ENCODE assay signal across 12 cellular contexts in genomic region chr9:93459432-93459847, GRCh38. TPM values are rescaled to one million over a fixed set of nuclear protein-coding genes. Genes with fewer than 3 reads are reported as not detected.
DNase-seq lines count a peak whose midpoint lies in the region; ATAC-seq and TF ChIP-seq lines count a peak whose summit lies in the region.
"Had no signal": no experiment of that assay in that cellular context is flagged by ENCODE, and none has a peak within 500 bp of the region (broad histone marks: within the 10 kb centered on the region; RNA-seq: fewer than 3 reads in every experiment).

No MANE protein-coding gene starts in this region.

- no peaks in the 10 kb centered on the region for H3F3A ChIP-seq in Loucy (ENCODE audit: low read depth)

- H3K27ac Mint-ChIP-seq in central memory CD8-positive, alpha-beta T cell (ENCODE audit: low read depth), result peak overlapping the region; percentile 54

- ATAC-seq in central memory CD8-positive, alpha-beta T cell (replicated peaks; ENCODE audit: extremely low read depth, poor library complexity, severe bottlenecking), result no peak
- no peak for ATAC-seq in HG03139 (IDR thresholded peaks at IDR 0.05; ENCODE audit: unreplicated experiment)

- H3K18ac ChIP-seq in trophoblast cell (ENCODE audit: low read length), result no peak overlapping the region

- H4K12ac ChIP-seq in trophoblast cell (ENCODE audit: low read depth, low read length), result no peak overlapping the region

- no peak overlapping the region for H3K27ac ChIP-seq in trophoblast cell (ENCODE audit: low read depth, low read length)
- H3K27ac ChIP-seq in ascending aorta, result no peak overlapping the region

- no peak overlapping the region for H3K9ac ChIP-seq in Loucy (ENCODE audit: low read depth, low read length, poor library complexity, severe bottlenecking)
- no peak overlapping the region for H3K9ac ChIP-seq in trophoblast cell (ENCODE audit: low read length)

- intact Hi-C loops in ascending aorta (cut with DNase I), result loop anchor here (10.0 kb wide), 2 partner anchors 295 to 1345 kb away; partner anchors contain the start of gene SPTLC1

- no peak overlapping the region for H3K14ac ChIP-seq in trophoblast cell (ENCODE audit: low read length)

- H3K4me3 Mint-ChIP-seq in central memory CD8-positive, alpha-beta T cell, result no peak overlapping the region
- H3K4me3 Mint-ChIP-seq: H9 had no signal

- H3K4me3 ChIP-seq in Loucy (ENCODE audit: low read length, poor library complexity, severe bottlenecking) (no peak overlapping the region), trophoblast cell (ENCODE audit: low read depth, low read length) (no peak overlapping the region), ascending aorta (no peak overlapping the region)
- H3K4me3 ChIP-seq: MG63 had no signal

- peak overlapping the region; percentile 97 for H3K4me2 ChIP-seq in Loucy (ENCODE audit: low read depth, low read length, poor library complexity, severe bottlenecking)
- H3K4me2 ChIP-seq in trophoblast cell (ENCODE audit: low read length), result no peak overlapping the region

- H3K9me2 ChIP-seq in Loucy (replicated peaks; ENCODE audit: low read depth, low read length), result no peaks in the 10 kb centered on the region

- H3K27me3 ChIP-seq in Loucy (ENCODE audit: insufficient read depth, low read length, poor library complexity, severe bottlenecking) (no peaks in the 10 kb centered on the region), trophoblast cell (ENCODE audit: insufficient read depth, low read length) (no peaks in the 10 kb centered on the region), ascending aorta (no peaks in the 10 kb centered on the region)
- H3K27me3 ChIP-seq: MG63 had no signal

- H3K79me2 ChIP-seq in Loucy (ENCODE audit: insufficient read depth, low read length) (peaks cover 99% of the 10 kb centered on the region), trophoblast cell (ENCODE audit: control insufficient read depth, insufficient read depth, low read length, poor library complexity) (peaks cover 4% of the 10 kb centered on the region)

- no peaks in the 10 kb centered on the region for H3K9me3 Mint-ChIP-seq in central memory CD8-positive, alpha-beta T cell
- H3K9me3 Mint-ChIP-seq: H9 had no signal

- no peak overlapping the region for H2BK120ac ChIP-seq in trophoblast cell (ENCODE audit: insufficient read depth, low read length, poor library complexity)

- H3K4me1 ChIP-seq in Loucy (ENCODE audit: insufficient read depth, low read length, poor library complexity, severe bottlenecking), result peaks cover 78% of the 10 kb centered on the region
- peaks cover 0 to 2% of the 10 kb centered on the region in 2 experiments for H3K4me1 ChIP-seq in trophoblast cell (ENCODE audit: control insufficient read depth in 1 of 2, insufficient read depth in 2 of 2, low read length in 2 of 2)
- peaks cover 0 to 9% of the 10 kb centered on the region in 2 donors for H3K4me1 ChIP-seq in ascending aorta

- H3K23ac ChIP-seq in trophoblast cell (ENCODE audit: low read length), result no peak overlapping the region

- H3K79me1 ChIP-seq in trophoblast cell (ENCODE audit: low read length), result no peaks in the 10 kb centered on the region

- no peak overlapping the region for H4K8ac ChIP-seq in trophoblast cell (ENCODE audit: low read depth, low read length)

- H3K9me3 ChIP-seq in Loucy (ENCODE audit: insufficient read depth, low read depth, low read length) (no peaks in the 10 kb centered on the region), trophoblast cell (ENCODE audit: insufficient read depth, low read depth, low read length) (no peaks in the 10 kb centered on the region), ascending aorta (no peaks in the 10 kb centered on the region)
- H3K9me3 ChIP-seq: MG63 had no signal

- peaks cover 87% of the 10 kb centered on the region for H4K20me1 ChIP-seq in Loucy (ENCODE audit: insufficient read depth, low read length, poor library complexity, severe bottlenecking)

- H3K36me3 ChIP-seq in Loucy (ENCODE audit: insufficient read depth, low read length), result no peaks in the 10 kb centered on the region
- H3K36me3 ChIP-seq in trophoblast cell (ENCODE audit: control insufficient read depth in 1 of 2, insufficient read depth in 2 of 2, low read length in 2 of 2), result no peaks in the 10 kb centered on the region
- no peaks in the 10 kb centered on the region for H3K36me3 ChIP-seq in ascending aorta

- peak; percentile 7 for DNase-seq in NCI-H345 (lab: John Stamatoyannopoulos, UW)
- no peak for DNase-seq in NCI-H345 treated with DMSO at 0.1 percent for 48 hours (lab: John Stamatoyannopoulos, UW; ENCODE audit: unreplicated experiment)
- DNase-seq in central memory CD8-positive, alpha-beta T cell (ENCODE audit: low spot score in 2 of 2), result no peak
- DNase-seq in trophoblast cell, result no peak
- DNase-seq in stimulated activated CD4-positive, alpha-beta T cell treated with anti-CD3 and anti-CD28 coated beads, Interleukin-4, amount 100 ng/mL, for 1 hour, result no peak
- no peak for DNase-seq in ascending aorta (ENCODE audit: low spot score in 2 of 2)
- DNase-seq: H9, MG63, NCI-H2171 treated with DMSO at 0.1 percent for 48 hours, nucleus accumbens had no signal

- no peak overlapping the region for H4K91ac ChIP-seq in trophoblast cell (ENCODE audit: low read depth, low read length)

- no peak overlapping the region for H2BK12ac ChIP-seq in trophoblast cell (ENCODE audit: low read length)

- peaks cover 2% of the 10 kb centered on the region for H3K36me3 Mint-ChIP-seq in central memory CD8-positive, alpha-beta T cell (ENCODE audit: insufficient read depth)

- TF ChIP-seq CTCF in Loucy (conservative IDR thresholded peaks at IDR 0.05; ENCODE audit: low read length) (no peak), ascending aorta (IDR thresholded peaks at IDR 0.05) (no peak)

- peak overlapping the region; percentile 96 for H3K4ac ChIP-seq in trophoblast cell (ENCODE audit: low read depth, low read length)

- H3K27me3 Mint-ChIP-seq in central memory CD8-positive, alpha-beta T cell, result no peaks in the 10 kb centered on the region

- H2AFZ ChIP-seq in Loucy (ENCODE audit: low read length) (no peak overlapping the region), trophoblast cell (ENCODE audit: insufficient read depth, low read length, poor library complexity) (no peak overlapping the region)

- no peak overlapping the region for H2AK5ac ChIP-seq in trophoblast cell (ENCODE audit: low read length)

- no peak overlapping the region for H2BK5ac ChIP-seq in trophoblast cell (ENCODE audit: low read depth, low read length, poor library complexity)

- H3K4me1 Mint-ChIP-seq in central memory CD8-positive, alpha-beta T cell, result peaks cover 76% of the 10 kb centered on the region

RNA-seq across cellular contexts. Expression of gene FAM120AOS, which starts 6.1 kb away (rescaled TPM):
- polyA plus RNA-seq in trophoblast cell (2013), result 40.6 and 41.6 TPM in 2 replicates
- 19.9 TPM for total RNA-seq in ascending aorta

RNA-seq across cellular contexts. Expression of gene FAM120A, which starts 8.0 kb away (rescaled TPM):
- polyA plus RNA-seq in trophoblast cell (2013), result 74.8 and 75.7 TPM in 2 replicates
- total RNA-seq in ascending aorta, result 135 TPM
